8 cellular contexts compared by ENCODE assay signal in the genomic region with DNA sequence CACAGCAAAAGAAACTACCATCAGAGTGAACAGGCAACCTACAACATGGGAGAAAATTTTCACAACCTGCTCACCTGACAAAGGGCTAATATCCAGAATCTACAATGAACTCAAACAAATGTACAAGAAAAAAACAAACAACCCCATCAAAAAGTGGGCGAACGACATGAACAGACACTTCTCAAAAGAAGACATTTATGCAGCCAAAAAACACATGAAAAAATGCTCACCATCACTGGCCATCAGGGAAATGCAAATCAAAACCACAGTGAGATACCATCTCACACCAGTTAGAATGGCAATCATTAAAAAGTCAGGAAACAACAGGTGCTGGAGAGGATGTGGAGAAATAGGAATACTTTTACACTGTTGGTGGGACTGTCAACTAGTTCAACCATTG.
A peak's percentile ranks its signal among the peaks of the same experiment; 100 is the strongest.
DNase-seq lines count a peak whose midpoint lies in the region; ATAC-seq and TF ChIP-seq lines count a peak whose summit lies in the region.
"Not testable (repeated sequence)": the region's sequence is repeated elsewhere in the genome, so short reads cannot be mapped to it uniquely, and the experiment has no call there.

No MANE protein-coding gene starts in this region.

- not testable (repeated sequence) for H3K79me2 ChIP-seq in DND-41 (ENCODE audit: insufficient read depth, low read length)

- CTCF ChIA-PET in activated CD4-positive, alpha-beta memory T cell treated with anti-CD3 and anti-CD28 coated beads, Interleukin-2, amount 10 ng/mL, durations not matched to agents 7 days and 5 days (lab: Charles Lee) = not testable (repeated sequence)

- H3K36me3 ChIP-seq in BLaER1; DND-41 (ENCODE audit: insufficient read depth, low read length): not testable (repeated sequence)

- H3K4me3 Mint-ChIP-seq in T-helper 17 cell (peak overlapping the region; percentile 64), memory B cell (peak overlapping the region; percentile 72)
- not testable (repeated sequence) for H3K4me3 Mint-ChIP-seq in activated CD4-positive, alpha-beta memory T cell treated with anti-CD3 and anti-CD28 coated beads, Interleukin-2, amount 10 ng/mL, durations not matched to agents 7 days and 5 days
- H3K4me3 Mint-ChIP-seq in activated T-helper 17 cell treated with anti-CD3 and anti-CD28 coated beads, Interleukin-2, amount 50 U/mL, for 72 hours = peak overlapping the region; percentile 72
- H3K4me3 Mint-ChIP-seq in activated naive CD8-positive, alpha-beta T cell treated with anti-CD3 and anti-CD28 coated beads for 36 hours = peak overlapping the region; percentile 35
- H3K4me3 Mint-ChIP-seq in stimulated activated effector memory CD8-positive, alpha-beta T cell treated with anti-CD3 and anti-CD28 coated beads, Interleukin-12 subunit alpha, Interleukin-12 subunit beta, amount 100 ng/mL, for 72 hours = peak overlapping the region; percentile 51

- H3K4me2 ChIP-seq in BLaER1 (peak overlapping the region; percentile 78), DND-41 (ENCODE audit: insufficient read depth, low read length) (peak overlapping the region; percentile 54)

- TF ChIP-seq CTCF in DND-41 (IDR thresholded peaks at IDR 0.05; ENCODE audit: borderline replicate concordance, extremely low read depth, low read length, poor library complexity, severe bottlenecking) = not testable (repeated sequence)

- DNase-seq in DND-41; T-helper 17 cell; activated CD4-positive, alpha-beta memory T cell treated with anti-CD3 and anti-CD28 coated beads, Interleukin-2, amount 10 ng/mL, durations not matched to agents 7 days and 5 days; activated naive CD8-positive, alpha-beta T cell treated with anti-CD3 and anti-CD28 coated beads for 36 hours; memory B cell (ENCODE audit: low spot score in 2 of 2); stimulated activated effector memory CD8-positive, alpha-beta T cell treated with anti-CD3 and anti-CD28 coated beads, Interleukin-12 subunit alpha, Interleukin-12 subunit beta, amount 100 ng/mL, for 72 hours (ENCODE audit: low spot score in 2 of 2): not testable (repeated sequence)

- not testable (repeated sequence) for H3K4me3 ChIP-seq in BLaER1; DND-41 (ENCODE audit: low read depth in 1 of 2, low read length in 2 of 2)

- not testable (repeated sequence) for H3K27me3 ChIP-seq in BLaER1; DND-41 (ENCODE audit: insufficient read depth, low read length, poor library complexity)

- H3K27ac Mint-ChIP-seq in T-helper 17 cell = peak overlapping the region; percentile 88
- peak overlapping the region; percentile 96 for H3K27ac Mint-ChIP-seq in activated CD4-positive, alpha-beta memory T cell treated with anti-CD3 and anti-CD28 coated beads, Interleukin-2, amount 10 ng/mL, durations not matched to agents 7 days and 5 days
- peak overlapping the region; percentile 86 for H3K27ac Mint-ChIP-seq in activated T-helper 17 cell treated with anti-CD3 and anti-CD28 coated beads, Interleukin-2, amount 50 U/mL, for 72 hours
- peak overlapping the region; percentile 93 for H3K27ac Mint-ChIP-seq in activated naive CD8-positive, alpha-beta T cell treated with anti-CD3 and anti-CD28 coated beads for 36 hours
- peak overlapping the region; percentile 12 for H3K27ac Mint-ChIP-seq in memory B cell
- peak overlapping the region; percentile 87 for H3K27ac Mint-ChIP-seq in stimulated activated effector memory CD8-positive, alpha-beta T cell treated with anti-CD3 and anti-CD28 coated beads, Interleukin-12 subunit alpha, Interleukin-12 subunit beta, amount 100 ng/mL, for 72 hours

- H3K27ac ChIP-seq in BLaER1 = peak overlapping the region; percentile 90
- peak overlapping the region; percentile 86 for H3K27ac ChIP-seq in DND-41 (ENCODE audit: low read length)

- POLR2A ChIA-PET in activated CD4-positive, alpha-beta memory T cell treated with anti-CD3 and anti-CD28 coated beads, Interleukin-2, amount 10 ng/mL, durations not matched to agents 7 days and 5 days (lab: Charles Lee) = not testable (repeated sequence)

- peaks cover 20% of the 10 kb centered on the region for H3K9me3 Mint-ChIP-seq in activated CD4-positive, alpha-beta memory T cell treated with anti-CD3 and anti-CD28 coated beads, Interleukin-2, amount 10 ng/mL, durations not matched to agents 7 days and 5 days
- H3K9me3 Mint-ChIP-seq in activated T-helper 17 cell treated with anti-CD3 and anti-CD28 coated beads, Interleukin-2, amount 50 U/mL, for 72 hours; memory B cell; stimulated activated effector memory CD8-positive, alpha-beta T cell treated with anti-CD3 and anti-CD28 coated beads, Interleukin-12 subunit alpha, Interleukin-12 subunit beta, amount 100 ng/mL, for 72 hours: not testable (repeated sequence)
- peaks cover 16% of the 10 kb centered on the region for H3K9me3 Mint-ChIP-seq in activated naive CD8-positive, alpha-beta T cell treated with anti-CD3 and anti-CD28 coated beads for 36 hours

- not testable (repeated sequence) for H4K20me1 ChIP-seq in BLaER1; DND-41 (ENCODE audit: insufficient read depth, low read length)

- not testable (repeated sequence) for ATAC-seq in DND-41 (ENCODE audit: insufficient read depth, low read depth); T-helper 17 cell; activated T-helper 17 cell treated with anti-CD3 and anti-CD28 coated beads, Interleukin-2, amount 50 U/mL, for 72 hours (replicated peaks); memory B cell (ENCODE audit: low read depth); stimulated activated effector memory CD8-positive, alpha-beta T cell treated with anti-CD3 and anti-CD28 coated beads, Interleukin-12 subunit alpha, Interleukin-12 subunit beta, amount 100 ng/mL, for 72 hours

- H3K27me3 Mint-ChIP-seq in T-helper 17 cell; activated CD4-positive, alpha-beta memory T cell treated with anti-CD3 and anti-CD28 coated beads, Interleukin-2, amount 10 ng/mL, durations not matched to agents 7 days and 5 days; activated T-helper 17 cell treated with anti-CD3 and anti-CD28 coated beads, Interleukin-2, amount 50 U/mL, for 72 hours; activated naive CD8-positive, alpha-beta T cell treated with anti-CD3 and anti-CD28 coated beads for 36 hours; memory B cell: not testable (repeated sequence)

- H3K4me1 Mint-ChIP-seq in T-helper 17 cell (peaks cover 48% of the 10 kb centered on the region), memory B cell (peaks cover 47% of the 10 kb centered on the region)
- H3K4me1 Mint-ChIP-seq in activated CD4-positive, alpha-beta memory T cell treated with anti-CD3 and anti-CD28 coated beads, Interleukin-2, amount 10 ng/mL, durations not matched to agents 7 days and 5 days = peaks cover 61% of the 10 kb centered on the region
- H3K4me1 Mint-ChIP-seq in activated T-helper 17 cell treated with anti-CD3 and anti-CD28 coated beads, Interleukin-2, amount 50 U/mL, for 72 hours = peaks cover 40% of the 10 kb centered on the region
- peaks cover 40% of the 10 kb centered on the region for H3K4me1 Mint-ChIP-seq in activated naive CD8-positive, alpha-beta T cell treated with anti-CD3 and anti-CD28 coated beads for 36 hours
- peaks cover 60% of the 10 kb centered on the region for H3K4me1 Mint-ChIP-seq in stimulated activated effector memory CD8-positive, alpha-beta T cell treated with anti-CD3 and anti-CD28 coated beads, Interleukin-12 subunit alpha, Interleukin-12 subunit beta, amount 100 ng/mL, for 72 hours

- H2AFZ ChIP-seq in DND-41 (ENCODE audit: low read depth, low read length) = not testable (repeated sequence)

- H3K4me1 ChIP-seq in BLaER1 = peaks cover 64% of the 10 kb centered on the region
- H3K4me1 ChIP-seq in DND-41 (ENCODE audit: insufficient read depth, low read length) = peaks cover 34% of the 10 kb centered on the region

- peaks cover 25% of the 10 kb centered on the region for H3K9me3 ChIP-seq in BLaER1
- not testable (repeated sequence) for H3K9me3 ChIP-seq in DND-41 (ENCODE audit: insufficient read depth, low read length, severe bottlenecking); T-helper 17 cell (ENCODE audit: control insufficient read depth, low read length, poor library complexity, severe bottlenecking)

- H3K9ac ChIP-seq in BLaER1 = not testable (repeated sequence)
- peak overlapping the region; percentile 32; the same call in 1 of the 2 replicates for H3K9ac ChIP-seq in DND-41 (ENCODE audit: low read depth, low read length)

- H3K36me3 Mint-ChIP-seq in T-helper 17 cell (ENCODE audit: low read depth); activated T-helper 17 cell treated with anti-CD3 and anti-CD28 coated beads, Interleukin-2, amount 50 U/mL, for 72 hours (ENCODE audit: low read depth); memory B cell; stimulated activated effector memory CD8-positive, alpha-beta T cell treated with anti-CD3 and anti-CD28 coated beads, Interleukin-12 subunit alpha, Interleukin-12 subunit beta, amount 100 ng/mL, for 72 hours: not testable (repeated sequence)
- peaks cover 30% of the 10 kb centered on the region for H3K36me3 Mint-ChIP-seq in activated CD4-positive, alpha-beta memory T cell treated with anti-CD3 and anti-CD28 coated beads, Interleukin-2, amount 10 ng/mL, durations not matched to agents 7 days and 5 days (ENCODE audit: low read depth)
- H3K36me3 Mint-ChIP-seq in activated naive CD8-positive, alpha-beta T cell treated with anti-CD3 and anti-CD28 coated beads for 36 hours = peaks cover 15% of the 10 kb centered on the region

Comparison
In these comparisons a context has a peak if more than half of its experiments do, and no peak if none do; other contexts are left out.
1. H3K27ac Mint-ChIP-seq: peak in every context shown above with its lines; median percentile 96 in activated CD4-positive, alpha-beta memory T cell treated with anti-CD3 and anti-CD28 coated beads, Interleukin-2, amount 10 ng/mL, durations not matched to agents 7 days and 5 days; 93 in activated naive CD8-positive, alpha-beta T cell treated with anti-CD3 and anti-CD28 coated beads for 36 hours; 88 in T-helper 17 cell; 87 in stimulated activated effector memory CD8-positive, alpha-beta T cell treated with anti-CD3 and anti-CD28 coated beads, Interleukin-12 subunit alpha, Interleukin-12 subunit beta, amount 100 ng/mL, for 72 hours; 86 in activated T-helper 17 cell treated with anti-CD3 and anti-CD28 coated beads, Interleukin-2, amount 50 U/mL, for 72 hours; 12 in memory B cell.